1 cellular context compared by ENCODE assay signal in genomic region chr11:47267858-47268257, GRCh38.
TF ChIP-seq lines count a peak whose summit lies in the region.

No MANE protein-coding gene starts in this region.

TF ChIP-seq in K562, 482 proteins besides CTCF, POLR2A, EP300 and RAD21:
- TF ChIP-seq CREB1 (IDR thresholded peaks at IDR 0.05): no peak
- TF ChIP-seq CREB1 (CRISPR knock-in tag; IDR thresholded peaks at IDR 0.05): no peak
- no peak for TF ChIP-seq KDM2B (CRISPR knock-in tag; IDR thresholded peaks at IDR 0.05)
- TF ChIP-seq ZNF79 (CRISPR knock-in tag; IDR thresholded peaks at IDR 0.05; ENCODE audit: low read depth): no peak
- no peak for TF ChIP-seq CREM (IDR thresholded peaks at IDR 0.05; ENCODE audit: low read depth)
- no peak for TF ChIP-seq IRF9 (tag; IDR thresholded peaks at IDR 0.05)
- no peak for TF ChIP-seq ARID1B (IDR thresholded peaks at IDR 0.05)
- no peak for TF ChIP-seq ZBTB5 (IDR thresholded peaks at IDR 0.05)
- no peak for TF ChIP-seq FOXP4 (CRISPR knock-in tag; IDR thresholded peaks at IDR 0.05; ENCODE audit: borderline replicate concordance)
